ENCODE assay signal across 23 cellular contexts in the genomic region with DNA sequence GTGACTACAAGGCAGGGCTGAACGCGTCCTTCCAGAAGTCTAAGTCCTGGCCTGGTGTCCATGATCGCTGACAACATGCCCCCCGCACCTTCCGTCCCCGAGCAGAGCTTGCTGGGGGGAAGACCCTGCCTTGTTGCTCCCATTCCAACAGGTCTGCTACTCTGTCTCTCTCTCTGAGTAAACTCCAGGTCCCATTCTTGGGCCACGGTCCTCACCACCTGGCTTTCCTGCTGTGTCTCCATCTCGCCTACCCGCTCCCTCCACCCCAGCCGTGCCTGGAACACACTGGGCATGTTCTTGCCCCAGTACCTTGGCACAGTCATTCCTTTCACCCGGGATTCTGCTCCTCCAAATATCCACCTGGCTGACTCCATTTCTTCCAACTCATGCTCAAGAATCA.
"Had no signal": no experiment of that assay in that cellular context is flagged by ENCODE, and none has a peak within 500 bp of the region (broad histone marks: within the 10 kb centered on the region; RNA-seq: fewer than 3 reads in every experiment).

No MANE protein-coding gene starts in this region.

- H3K36me3 ChIP-seq: breast epithelium had no signal

- H3K27ac ChIP-seq: SK-N-MC, VCaP had no signal

- H3K4me3 ChIP-seq: breast epithelium, SK-N-MC had no signal

- H3K9me3 ChIP-seq: breast epithelium had no signal

- ATAC-seq: activated T-cell treated with anti-CD3 and anti-CD28 coated beads, Interleukin-2, amount 50 U/mL, for 4 hours; activated T-helper 17 cell treated with anti-CD3 and anti-CD28 coated beads, Interleukin-2, amount 50 U/mL, for 72 hours; PC-3; T-cell had no signal

- DNase-seq: activated CD4-positive, alpha-beta memory T cell treated with anti-CD3 and anti-CD28 coated beads for 36 hours; activated CD4-positive, alpha-beta T cell treated with anti-CD3 and anti-CD28 coated beads, Interleukin-2, amount 10 ng/mL, durations not matched to agents 7 days and 5 days; activated CD4-positive, CD25-positive, alpha-beta regulatory T cell; activated CD8-positive, alpha-beta memory T cell treated with anti-CD3 and anti-CD28 coated beads for 24 hours; activated gamma-delta T cell; activated naive CD4-positive, alpha-beta T cell treated with anti-CD3 and anti-CD28 coated beads for 36 hours; activated naive CD8-positive, alpha-beta T cell treated with anti-CD3 and anti-CD28 coated beads for 36 hours; activated T-cell treated with anti-CD3 and anti-CD28 coated beads, Interleukin-2, amount 50 U/mL, for 4 hours; central memory CD4-positive, alpha-beta T cell; MM.1S; NCI-H1105; NCI-H1436 treated with DMSO at 0.1 percent for 48 hours; NCI-H187; NCI-H2081; NCI-H446; PC-3; T-cell; T-helper 2 cell; T1000 had no signal

- H3K27me3 ChIP-seq: breast epithelium had no signal

- H3K4me1 ChIP-seq: breast epithelium had no signal
